In genomic region chr2:121076885-121077549, GRCh38 we compare ENCODE assay signal across 8 cellular contexts.
A peak's percentile ranks its signal among the peaks of the same experiment; 100 is the strongest.
DNase-seq lines count a peak whose midpoint lies in the region; ATAC-seq and TF ChIP-seq lines count a peak whose summit lies in the region.

No MANE protein-coding gene starts in this region.

- no peaks in the 10 kb centered on the region for H3K9me3 Mint-ChIP-seq in type B pancreatic cell

- peaks cover 20% of the 10 kb centered on the region for H3K27me3 Mint-ChIP-seq in type B pancreatic cell

- H3K4me1 Mint-ChIP-seq in type B pancreatic cell (ENCODE audit: unreplicated experiment): peaks cover 29% of the 10 kb centered on the region

- no peaks in the 10 kb centered on the region for H3K9me3 ChIP-seq in neural cell (ENCODE audit: low read length)

- no peak for TF ChIP-seq EP300 in neural cell (conservative IDR thresholded peaks at IDR 0.05; ENCODE audit: poor library complexity, severe bottlenecking)

- no peak for ATAC-seq in HG03460 (IDR thresholded peaks at IDR 0.05; ENCODE audit: unreplicated experiment)

- H3K4me2 ChIP-seq in neural cell (ENCODE audit: low read length): no peak overlapping the region

- no peaks in the 10 kb centered on the region for H3F3A ChIP-seq in neural cell (ENCODE audit: insufficient read depth, low read length, poor library complexity, severe bottlenecking)

- H3K4me3 Mint-ChIP-seq in type B pancreatic cell: no peak overlapping the region

- no peaks in the 10 kb centered on the region for H4K20me1 ChIP-seq in neural cell (ENCODE audit: insufficient read depth)

- H3K79me2 ChIP-seq in neural cell (replicated peaks; ENCODE audit: insufficient read depth, low read length): no peaks in the 10 kb centered on the region

- no peak for TF ChIP-seq RAD21 in neural cell (conservative IDR thresholded peaks at IDR 0.05)

- H3K36me3 ChIP-seq in neural cell (ENCODE audit: insufficient read depth, low read length): no peaks in the 10 kb centered on the region

- no peak overlapping the region for H3K9ac ChIP-seq in neural cell (ENCODE audit: low read length)

- H2AFZ ChIP-seq in neural cell (ENCODE audit: low read depth, low read length): no peak overlapping the region

- no peaks in the 10 kb centered on the region for H3K9me2 ChIP-seq in neural cell (ENCODE audit: insufficient read depth, low read length)

- peaks cover 11% of the 10 kb centered on the region for H3K27me3 ChIP-seq in neural cell (ENCODE audit: insufficient read depth, low read depth, low read length)

- peak; percentile 62 for DNase-seq in EL
- no peak for DNase-seq in HFF-Myc (ENCODE audit: extremely low read depth, low read depth)
- peak; percentile 33 for DNase-seq in NCI-H510A treated with DMSO at 0.1 percent for 48 hours (lab: John Stamatoyannopoulos, UW)
- peak; percentile 7 to 49 for DNase-seq in activated CD8-positive, alpha-beta memory T cell treated with anti-CD3 and anti-CD28 coated beads for 1 hour (ENCODE audit: extremely low read depth in 1 of 2, low read depth in 1 of 2)
- no peak for DNase-seq in epithelial cell of proximal tubule (ENCODE audit: low read depth)
- peak; percentile 82 for DNase-seq in type B pancreatic cell (ENCODE audit: extremely low spot score, unreplicated experiment)

- H3K4me3 ChIP-seq in HFF-Myc (replicated peaks; ENCODE audit: low read depth, low read length) (no peak overlapping the region), epithelial cell of proximal tubule (ENCODE audit: low read depth, low read length) (no peak overlapping the region), neural cell (ENCODE audit: low read length) (no peak overlapping the region)

- no peaks in the 10 kb centered on the region for H3K36me3 Mint-ChIP-seq in type B pancreatic cell

- TF ChIP-seq CTCF in HFF-Myc (IDR thresholded peaks at IDR 0.05; ENCODE audit: low read depth, low read length, missing control alignments) (peak; percentile 98), epithelial cell of proximal tubule (conservative IDR thresholded peaks at IDR 0.05; ENCODE audit: low read depth, low read length) (peak; percentile 95), neural cell (IDR thresholded peaks at IDR 0.05; ENCODE audit: poor library complexity, severe bottlenecking) (peak; percentile 50), type B pancreatic cell (conservative IDR thresholded peaks at IDR 0.05) (peak; percentile 85)

- H3K27ac ChIP-seq in neural cell (ENCODE audit: low read length): no peak overlapping the region

- H3K27ac Mint-ChIP-seq in type B pancreatic cell: no peak overlapping the region

TF ChIP-seq in neural cell, 6 proteins besides CTCF, POLR2A, EP300 and RAD21:
- no peak for TF ChIP-seq MXI1 (conservative IDR thresholded peaks at IDR 0.05; ENCODE audit: poor library complexity, severe bottlenecking)
- no peak for TF ChIP-seq REST (IDR thresholded peaks at IDR 0.05; ENCODE audit: borderline replicate concordance)
- no peak for TF ChIP-seq SMC3 (conservative IDR thresholded peaks at IDR 0.05; ENCODE audit: poor library complexity)
- no peak for TF ChIP-seq TAF1 (IDR thresholded peaks at IDR 0.05; ENCODE audit: low read depth)
- TF ChIP-seq POLR2AphosphoS5 (IDR thresholded peaks at IDR 0.05): no peak
- no peak for TF ChIP-seq EZH2 (IDR thresholded peaks at IDR 0.05; ENCODE audit: borderline replicate concordance, insufficient read depth, low read length, poor library complexity, severe bottlenecking)

Comparison
In these comparisons a context has a peak if more than half of its experiments do, and no peak if none do; other contexts are left out.
1. DNase-seq: peak in EL (single experiment), NCI-H510A treated with DMSO at 0.1 percent for 48 hours (single experiment), activated CD8-positive, alpha-beta memory T cell treated with anti-CD3 and anti-CD28 coated beads for 1 hour (2 of 2) and type B pancreatic cell (single experiment); none in HFF-Myc (single experiment) and epithelial cell of proximal tubule (single experiment).
2. Peak in every context shown above with its lines, with median percentiles within 50 percentile points of each other: CTCF ChIP-seq.